ENCODE assay signal across 14 cellular contexts in the genomic region with DNA sequence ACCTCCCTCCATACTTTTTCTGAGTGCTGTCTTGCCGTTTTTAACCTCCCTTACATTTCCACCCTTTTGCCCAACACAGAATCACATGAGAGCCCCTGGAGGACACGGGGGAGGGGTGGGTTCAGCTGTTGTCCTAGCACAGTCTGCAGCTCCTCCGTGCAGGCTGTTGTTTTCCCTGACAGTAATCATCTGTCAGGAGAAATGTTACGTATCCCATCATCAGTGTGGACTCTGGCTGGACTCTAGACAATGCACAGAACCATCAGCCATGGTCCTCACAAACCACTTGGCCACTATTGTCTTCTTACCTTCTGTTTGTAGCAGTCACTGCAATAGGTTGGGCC.
DNase-seq lines count a peak whose midpoint lies in the region; ATAC-seq and TF ChIP-seq lines count a peak whose summit lies in the region.
"Had no signal": no experiment of that assay in that cellular context is flagged by ENCODE, and none has a peak within 500 bp of the region (broad histone marks: within the 10 kb centered on the region; RNA-seq: fewer than 3 reads in every experiment).

No MANE protein-coding gene starts in this region.

- in situ Hi-C loops in Panc1 (cut with HindIII; ENCODE audit: low pct_unique_long_range_greater_than_20kb, low sequenced_read_pairs) (no loop called here), G401 (cut with HindIII; ENCODE audit: low sequenced_read_pairs) (no loop called here)

- no peaks in the 10 kb centered on the region for H4K20me1 ChIP-seq in fibroblast of lung (ENCODE audit: control insufficient read depth, extremely low read depth, insufficient read depth, low read length)

- H3K4me1 ChIP-seq in Panc1 (ENCODE audit: control insufficient read depth, insufficient read depth, low read length) (peaks cover 15% of the 10 kb centered on the region), fibroblast of lung (ENCODE audit: control insufficient read depth, extremely low read depth, insufficient read depth, low read length) (peaks cover 5% of the 10 kb centered on the region), stomach smooth muscle (ENCODE audit: control insufficient read depth, insufficient read depth, low read length) (peaks cover 14% of the 10 kb centered on the region)

- H2AFZ ChIP-seq in fibroblast of lung (ENCODE audit: low read length): peak overlapping the region; percentile 45

- H3K36me3 ChIP-seq in Panc1 (ENCODE audit: control insufficient read depth, insufficient read depth, low read length) (no peaks in the 10 kb centered on the region), fibroblast of lung (ENCODE audit: control insufficient read depth, insufficient read depth, low read length) (no peaks in the 10 kb centered on the region), stomach smooth muscle (ENCODE audit: control insufficient read depth in 2 of 2, insufficient read depth in 2 of 2, low read length in 2 of 2) (no peaks in the 10 kb centered on the region)

- POLR2A ChIA-PET in Panc1 (lab: Charles Lee): no interaction called here

- H3K9ac ChIP-seq in fibroblast of lung (ENCODE audit: insufficient read depth, low read length) (no peak overlapping the region), stomach smooth muscle (ENCODE audit: low read length in 2 of 2) (no peak overlapping the region)

- TF ChIP-seq CTCF in Panc1 (IDR thresholded peaks at IDR 0.05) (no peak), fibroblast of lung (conservative IDR thresholded peaks at IDR 0.05 in 1 of 2, IDR thresholded peaks at IDR 0.05 in 1 of 2; ENCODE audit: low read depth in 1 of 2, low read length in 2 of 2) (no peak)

- intact Hi-C loops in Panc1 (cut with micrococcal nuclease; ENCODE audit: unreplicated experiment): no loop called here

- BruUV-seq in Panc1 (replicated peaks; lab: Mats Ljungman, UMichigan): no TSS peak

- ATAC-seq in Panc1: no peak
- no peak for ATAC-seq in GM19324 (IDR thresholded peaks at IDR 0.05; ENCODE audit: low FRiP score, unreplicated experiment)
- no peak for ATAC-seq in HG03442 (IDR thresholded peaks at IDR 0.05; ENCODE audit: unreplicated experiment)
- ATAC-seq: stimulated activated memory B cell treated with anti-CD40 and anti-IgM and Interleukin-4, amounts not matched to agents 10 μg/mL and 1 μg/mL and 100 μg/mL, for 72 hours had no signal

- H3K79me2 ChIP-seq in fibroblast of lung (ENCODE audit: control insufficient read depth, insufficient read depth, low read length): no peaks in the 10 kb centered on the region

- H3K4me3 ChIP-seq in Panc1 (ENCODE audit: low read depth in 2 of 2, low read length in 2 of 2) (no peak overlapping the region), fibroblast of lung (replicated peaks in 1 of 4; ENCODE audit: control extremely low read depth in 1 of 4, insufficient read depth in 1 of 4, low read depth in 3 of 4, low read length in 4 of 4) (no peak overlapping the region), stomach smooth muscle (ENCODE audit: low read length in 2 of 2) (peak overlapping the region in 1 of 2 donors; percentile 40)

- no peaks in the 10 kb centered on the region for H3K9me3 ChIP-seq in Panc1 (ENCODE audit: control insufficient read depth, insufficient read depth, low read depth, low read length)
- no peaks in the 10 kb centered on the region for H3K9me3 ChIP-seq in fibroblast of lung (ENCODE audit: control insufficient read depth, insufficient read depth, low read depth, low read length)
- H3K9me3 ChIP-seq in stomach smooth muscle (ENCODE audit: control insufficient read depth in 2 of 2, low read length in 2 of 2): no peaks in the 10 kb centered on the region

- peak overlapping the region; percentile 17; the same call in 1 of the 2 replicates for H3K27ac ChIP-seq in Panc1 (ENCODE audit: low read length)
- no peak overlapping the region for H3K27ac ChIP-seq in fibroblast of lung (ENCODE audit: insufficient read depth, low read length)
- peak overlapping the region; percentile 63 for H3K27ac ChIP-seq in stomach smooth muscle (ENCODE audit: low read length)
- H3K27ac ChIP-seq: C4-2B had no signal

- CTCF ChIA-PET in Panc1 (lab: Charles Lee): no interaction called here

- no peaks in the 10 kb centered on the region for H3K27me3 ChIP-seq in Panc1 (ENCODE audit: control insufficient read depth, insufficient read depth, low read length)
- H3K27me3 ChIP-seq in fibroblast of lung (ENCODE audit: control insufficient read depth, insufficient read depth, low read length): no peaks in the 10 kb centered on the region
- no peaks in the 10 kb centered on the region for H3K27me3 ChIP-seq in stomach smooth muscle (ENCODE audit: control insufficient read depth in 1 of 2, insufficient read depth in 2 of 2, low read length in 2 of 2)

- H3K4me2 ChIP-seq in fibroblast of lung (ENCODE audit: extremely low read depth, insufficient read depth, low read length): no peak overlapping the region

- DNase-seq in Panc1 (ENCODE audit: low read depth, low spot score) (no peak), fibroblast of lung (ENCODE audit: low read depth in 2 of 2) (peak in 1 of 2 donors; percentile 25), midbrain (lab: John Stamatoyannopoulos, UW) (peak; percentile 56), G401 (ENCODE audit: low spot score) (no peak), NCI-H774 (lab: John Stamatoyannopoulos, UW) (no peak)
- DNase-seq: activated CD4-positive, alpha-beta T cell treated with anti-CD3 and anti-CD28 coated beads for 1 hour; activated naive CD4-positive, alpha-beta T cell treated with anti-CD3 and anti-CD28 coated beads, Interleukin-2, amount 10 ng/mL, durations not matched to agents 7 days and 5 days; NCI-H1436; stimulated activated CD4-positive, alpha-beta T cell treated with anti-CD3 and anti-CD28 coated beads, Interleukin-12 subunit alpha, Interleukin-12 subunit beta, amount 100 ng/mL, for 4 hours had no signal
